ENCODE assay signal across 16 cellular contexts in genomic region chr3:32814371-32814770, GRCh38. TPM values are rescaled to one million over a fixed set of nuclear protein-coding genes. Genes with fewer than 3 reads are reported as not detected.
DNase-seq lines count a peak whose midpoint lies in the region; ATAC-seq and TF ChIP-seq lines count a peak whose summit lies in the region.
"Had no signal": no experiment of that assay in that cellular context is flagged by ENCODE, and none has a peak within 500 bp of the region (broad histone marks: within the 10 kb centered on the region; RNA-seq: fewer than 3 reads in every experiment).

No MANE protein-coding gene starts in this region.

- no peaks in the 10 kb centered on the region for H3K9me3 ChIP-seq in breast epithelium

- H3K27ac Mint-ChIP-seq in neural crest cell (ENCODE audit: unreplicated experiment) = peak overlapping the region; percentile 95
- H3K27ac Mint-ChIP-seq: activated naive CD8-positive, alpha-beta T cell treated with anti-CD3 and anti-CD28 coated beads for 36 hours had no signal

- H3K9me3 Mint-ChIP-seq in neural crest cell = no peaks in the 10 kb centered on the region
- H3K9me3 Mint-ChIP-seq: activated naive CD8-positive, alpha-beta T cell treated with anti-CD3 and anti-CD28 coated beads for 36 hours had no signal

- TF ChIP-seq CTCF in neural crest cell (conservative IDR thresholded peaks at IDR 0.05) (no peak), breast epithelium (IDR thresholded peaks at IDR 0.05) (no peak)

- H3K27ac ChIP-seq in breast epithelium = no peak overlapping the region
- H3K27ac ChIP-seq: VCaP had no signal

- H3K27me3 Mint-ChIP-seq in neural crest cell (ENCODE audit: low read depth) = peaks cover 9% of the 10 kb centered on the region

- ATAC-seq in GM19467 (IDR thresholded peaks at IDR 0.05; ENCODE audit: unreplicated experiment) (no peak), HG02759 (IDR thresholded peaks at IDR 0.05; ENCODE audit: unreplicated experiment) (no peak)

- peaks cover 39% of the 10 kb centered on the region for H3K4me1 Mint-ChIP-seq in neural crest cell

- intact Hi-C loops in breast epithelium (cut with DNase I; ENCODE audit: low total_unique reads) = no loop called here

- peaks cover 7% of the 10 kb centered on the region for H3K36me3 Mint-ChIP-seq in neural crest cell (ENCODE audit: low read depth)
- H3K36me3 Mint-ChIP-seq: activated naive CD8-positive, alpha-beta T cell treated with anti-CD3 and anti-CD28 coated beads for 36 hours had no signal

- peaks cover 5 to 10% of the 10 kb centered on the region in 2 donors for H3K4me1 ChIP-seq in breast epithelium

- H3K36me3 ChIP-seq in breast epithelium = no peaks in the 10 kb centered on the region

- peak overlapping the region; percentile 92 for H3K4me3 Mint-ChIP-seq in neural crest cell
- H3K4me3 Mint-ChIP-seq: activated naive CD8-positive, alpha-beta T cell treated with anti-CD3 and anti-CD28 coated beads for 36 hours had no signal

- TF ChIP-seq POLR2A in breast epithelium (IDR thresholded peaks at IDR 0.05) = no peak

- H3K4me3 ChIP-seq in breast epithelium = no peak overlapping the region

- peak; percentile 79 for DNase-seq in GF-D8 (lab: John Stamatoyannopoulos, UW)
- DNase-seq in NOMO-1 treated with DMSO at 0.1 percent for 48 hours (lab: John Stamatoyannopoulos, UW; ENCODE audit: unreplicated experiment) = peak; percentile 95
- peak; percentile 23 for DNase-seq in astrocyte of the hippocampus (ENCODE audit: low read depth, low spot score)
- DNase-seq in neural crest cell (ENCODE audit: low read depth, low spot score) = no peak
- no peak for DNase-seq in breast epithelium (ENCODE audit: low spot score in 2 of 2)
- no peak for DNase-seq in NCI-H69 (lab: John Stamatoyannopoulos, UW)
- DNase-seq: activated CD8-positive, alpha-beta memory T cell treated with anti-CD3 and anti-CD28 coated beads, Interleukin-2, amount 50 U/mL, for 48 hours; activated naive CD8-positive, alpha-beta T cell treated with anti-CD3 and anti-CD28 coated beads for 36 hours; central memory CD4-positive, alpha-beta T cell; NCI-H146; NCI-H526; Right ventricle myocardium superior had no signal

- H3K27me3 ChIP-seq in breast epithelium = peaks cover 4 to 43% of the 10 kb centered on the region in 2 donors

RNA-seq across cellular contexts. Expression of gene TRIM71, which starts 3.4 kb away (rescaled TPM):
- total RNA-seq in neural crest cell (92.4 and 95.2 TPM in 2 replicates), breast epithelium (under 1 TPM in 2 of 3 donors, not detected in 1; under 0.01 TPM)
- total RNA-seq: Daoy, Right ventricle myocardium superior had no signal

Comparison
In these comparisons a context has a peak if more than half of its experiments do, and no peak if none do; other contexts are left out.
1. DNase-seq: peak in GF-D8 (single experiment), NOMO-1 treated with DMSO at 0.1 percent for 48 hours (single experiment) and astrocyte of the hippocampus (single experiment); none in neural crest cell (single experiment), breast epithelium (0 of 2) and NCI-H69 (single experiment).
2. RNA of gene TRIM71, which starts 3.4 kb away (total RNA-seq): 92.4 to 95.2 TPM in neural crest cell; under 0.01 TPM in breast epithelium; every median in the first group is over 10 times any median in the second.